ENCODE assay signal across 9 cellular contexts in the genomic region with DNA sequence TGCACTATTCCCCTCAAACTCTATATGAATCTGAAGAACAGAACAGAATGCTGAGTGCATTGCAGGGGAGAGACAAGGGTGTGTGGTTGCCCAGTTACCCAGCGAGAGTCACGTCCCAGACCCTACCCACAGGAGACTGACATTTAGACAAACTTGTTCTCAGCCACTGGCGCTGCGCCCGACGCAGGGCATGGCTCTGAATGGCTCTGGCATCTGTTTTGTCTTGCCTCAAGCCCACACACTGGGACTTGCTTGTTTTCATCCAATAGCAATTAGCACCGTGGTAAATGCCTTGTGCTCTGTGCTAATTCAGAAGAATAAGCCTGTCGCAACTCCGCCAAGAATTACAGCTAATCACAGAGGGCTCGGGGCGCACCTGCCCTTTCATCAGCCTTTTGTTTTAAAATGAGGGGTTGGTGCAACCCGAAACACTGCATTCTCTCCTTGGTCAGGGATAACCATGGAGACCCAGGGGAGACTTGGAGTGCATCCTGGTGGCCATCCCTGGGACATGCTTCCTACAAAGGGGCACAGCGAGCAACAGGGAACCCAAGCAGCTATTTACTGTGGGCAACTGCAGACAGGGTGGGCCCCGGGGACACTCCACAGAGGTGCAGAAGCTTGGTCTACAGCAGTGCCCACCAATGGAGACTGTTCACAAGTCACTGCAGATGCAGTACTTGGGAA.
DNase-seq lines count a peak whose midpoint lies in the region; ATAC-seq, FAIRE-seq and TF ChIP-seq lines count a peak whose summit lies in the region.
"Had no signal": no experiment of that assay in that cellular context is flagged by ENCODE, and none has a peak within 500 bp of the region (broad histone marks: within the 10 kb centered on the region; RNA-seq: fewer than 3 reads in every experiment).

No MANE protein-coding gene starts in this region.

- H3K27ac ChIP-seq in epithelial cell of prostate: no peak overlapping the region
- no peak overlapping the region for H3K27ac ChIP-seq in small intestine (ENCODE audit: low read depth in 1 of 2, low read length in 1 of 2)
- H3K27ac ChIP-seq: stomach had no signal

- no peaks in the 10 kb centered on the region for H3K4me1 ChIP-seq in small intestine (ENCODE audit: control insufficient read depth in 2 of 2, insufficient read depth in 1 of 2, low read depth in 1 of 2, low read length in 1 of 2)
- H3K4me1 ChIP-seq: stomach had no signal

- H3K36me3 ChIP-seq in small intestine (ENCODE audit: control insufficient read depth in 2 of 2, insufficient read depth in 2 of 2, low read length in 2 of 2): no peaks in the 10 kb centered on the region
- H3K36me3 ChIP-seq: stomach had no signal

- DNase-seq in HFF-Myc (ENCODE audit: extremely low read depth, low read depth) (no peak), NCI-H524 (lab: John Stamatoyannopoulos, UW) (peak; percentile 43 to 86), epithelial cell of prostate (ENCODE audit: low read depth, low spot score) (peak; percentile 5), small intestine (peak; percentile 7), UCSD-AML1 (lab: John Stamatoyannopoulos, UW; ENCODE audit: unreplicated experiment) (no peak), GM13977 (ENCODE audit: low spot score) (no peak)
- DNase-seq: activated CD8-positive, alpha-beta memory T cell treated with anti-CD3 and anti-CD28 coated beads, Interleukin-2, amount 50 U/mL, for 4 hours; stomach had no signal

- ATAC-seq in GM19455 (IDR thresholded peaks at IDR 0.05; ENCODE audit: unreplicated experiment): no peak

- FAIRE-seq in small intestine (lab: Jason Lieb, UNC): no peak

- H3K27me3 ChIP-seq in small intestine (ENCODE audit: control insufficient read depth in 2 of 2, insufficient read depth in 2 of 2, low read length in 2 of 2): no peaks in the 10 kb centered on the region
- H3K27me3 ChIP-seq: stomach had no signal

- no peaks in the 10 kb centered on the region for H3K9me3 ChIP-seq in small intestine (ENCODE audit: control insufficient read depth, low read depth)

- in situ Hi-C loops in GM13977 (cut with MboI; ENCODE audit: low pct_unique_long_range_greater_than_20kb, low sequenced_read_pairs, unreplicated experiment): no loop called here

- H3K4me3 ChIP-seq in HFF-Myc (replicated peaks; ENCODE audit: low read depth, low read length): no peak overlapping the region
- no peak overlapping the region for H3K4me3 ChIP-seq in small intestine (ENCODE audit: low read depth in 1 of 2, low read length in 2 of 2)
- H3K4me3 ChIP-seq: stomach had no signal

- TF ChIP-seq CTCF in HFF-Myc (IDR thresholded peaks at IDR 0.05; ENCODE audit: low read depth, low read length, missing control alignments): peak; percentile 36
- no peak for TF ChIP-seq CTCF in GM13977 (IDR thresholded peaks at IDR 0.05; ENCODE audit: extremely low read depth, insufficient read depth, missing control alignments)

- 42 to 80% (median 47%) methylated on average over 14 of the region's 14 CpGs for WGBS in small intestine, 3 donors

Comparison
In these comparisons a context has a peak if more than half of its experiments do, and no peak if none do; other contexts are left out.
1. DNase-seq: peak in NCI-H524 (2 of 2), epithelial cell of prostate (single experiment) and small intestine (single experiment); none in HFF-Myc (single experiment), UCSD-AML1 (single experiment) and GM13977 (single experiment).